ENCODE assay signal across 13 cellular contexts in the genomic region with DNA sequence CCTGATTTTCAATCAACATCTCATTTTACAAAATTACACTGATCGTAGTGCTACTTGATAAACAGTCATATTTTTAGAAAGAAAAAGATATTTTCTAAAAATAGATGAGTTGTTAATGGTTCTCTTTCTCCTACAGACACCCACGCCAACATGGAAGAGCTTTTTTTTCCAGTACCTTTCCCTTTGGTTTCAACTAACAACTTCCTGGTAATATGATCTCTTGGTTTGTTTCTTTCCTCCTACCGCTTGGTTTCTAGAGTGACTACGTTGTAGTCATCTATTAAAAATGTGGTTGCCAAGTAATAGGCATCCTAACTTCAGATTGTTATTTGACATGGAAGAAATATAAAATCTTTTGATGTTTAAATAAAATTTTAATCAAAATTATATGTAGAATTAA.
DNase-seq lines count a peak whose midpoint lies in the region; ATAC-seq and TF ChIP-seq lines count a peak whose summit lies in the region.
"Had no signal": no experiment of that assay in that cellular context is flagged by ENCODE, and none has a peak within 500 bp of the region (broad histone marks: within the 10 kb centered on the region; RNA-seq: fewer than 3 reads in every experiment).

No MANE protein-coding gene starts in this region.

- no peak overlapping the region for H3K4me3 Mint-ChIP-seq in nephron progenitor cell
- H3K4me3 Mint-ChIP-seq in CD8-positive, alpha-beta T cell = no peak overlapping the region
- H3K4me3 Mint-ChIP-seq: activated naive CD4-positive, alpha-beta T cell treated with anti-CD3 and anti-CD28 coated beads, Interleukin-2, amount 50 U/mL, for 24 hours; nephron had no signal

- ATAC-seq in GM18867 (IDR thresholded peaks at IDR 0.05; ENCODE audit: unreplicated experiment) = no peak
- no peak for ATAC-seq in CD8-positive, alpha-beta T cell

- peak; percentile 50 for DNase-seq in DMS153 treated with DMSO at 0.1 percent for 48 hours (lab: John Stamatoyannopoulos, UW; ENCODE audit: unreplicated experiment)
- DNase-seq in NCI-H2029 treated with DMSO at 0.1 percent for 48 hours (lab: John Stamatoyannopoulos, UW) = peak; percentile 55
- peak; percentile 44 for DNase-seq in dermis blood vessel endothelial cell
- no peak for DNase-seq in nephron progenitor cell
- no peak for DNase-seq in SHP77 (lab: John Stamatoyannopoulos, UW)
- DNase-seq in CD8-positive, alpha-beta T cell = no peak
- DNase-seq in mesenteric fat pad (ENCODE audit: low spot score) = no peak
- DNase-seq: activated CD4-positive, alpha-beta T cell treated with anti-CD3 and anti-CD28 coated beads for 1 hour; DND-41; Karpas-422 had no signal

- peak overlapping the region; percentile 34 for H3K27ac Mint-ChIP-seq in nephron progenitor cell
- H3K27ac Mint-ChIP-seq in CD8-positive, alpha-beta T cell = no peak overlapping the region
- H3K27ac Mint-ChIP-seq: activated naive CD4-positive, alpha-beta T cell treated with anti-CD3 and anti-CD28 coated beads, Interleukin-2, amount 50 U/mL, for 24 hours; nephron had no signal

- TF ChIP-seq CTCF in nephron progenitor cell (IDR thresholded peaks at IDR 0.05) = no peak
- TF ChIP-seq CTCF in CD8-positive, alpha-beta T cell (IDR thresholded peaks at IDR 0.05) = no peak

- no peaks in the 10 kb centered on the region for H3K4me1 ChIP-seq in CD8-positive, alpha-beta T cell (ENCODE audit: insufficient read depth, low read length)

- peaks cover 36% of the 10 kb centered on the region for H3K4me1 Mint-ChIP-seq in nephron progenitor cell
- no peaks in the 10 kb centered on the region for H3K4me1 Mint-ChIP-seq in CD8-positive, alpha-beta T cell (ENCODE audit: low read depth)
- H3K4me1 Mint-ChIP-seq: activated naive CD4-positive, alpha-beta T cell treated with anti-CD3 and anti-CD28 coated beads, Interleukin-2, amount 50 U/mL, for 24 hours had no signal

- POLR2A ChIA-PET in CD8-positive, alpha-beta T cell (lab: Charles Lee) = no interaction called here

- no peak overlapping the region for H3K27ac ChIP-seq in CD8-positive, alpha-beta T cell (ENCODE audit: low read depth, low read length)

- CTCF ChIA-PET in CD8-positive, alpha-beta T cell (lab: Charles Lee) = no interaction called here

- H3K36me3 ChIP-seq in CD8-positive, alpha-beta T cell (ENCODE audit: insufficient read depth, low read length) = no peaks in the 10 kb centered on the region

- H3K9me3 Mint-ChIP-seq in nephron progenitor cell = peaks cover 54% of the 10 kb centered on the region
- H3K9me3 Mint-ChIP-seq in CD8-positive, alpha-beta T cell = peaks cover 13% of the 10 kb centered on the region

- intact Hi-C loops in CD8-positive, alpha-beta T cell (cut with DNase I, micrococcal nuclease) = no loop called here

- peaks cover 26% of the 10 kb centered on the region for H3K36me3 Mint-ChIP-seq in nephron progenitor cell (ENCODE audit: low read depth)
- H3K36me3 Mint-ChIP-seq in CD8-positive, alpha-beta T cell = no peaks in the 10 kb centered on the region

- peaks cover 8% of the 10 kb centered on the region for H3K27me3 Mint-ChIP-seq in nephron progenitor cell (ENCODE audit: low read depth, poor library complexity)
- peaks cover 3% of the 10 kb centered on the region for H3K27me3 Mint-ChIP-seq in CD8-positive, alpha-beta T cell (ENCODE audit: low read depth)

- H3K4me3 ChIP-seq in CD8-positive, alpha-beta T cell (ENCODE audit: low read depth, low read length) = no peak overlapping the region

- no peaks in the 10 kb centered on the region for H3K27me3 ChIP-seq in CD8-positive, alpha-beta T cell (ENCODE audit: insufficient read depth, low read length)

- H3K9me3 ChIP-seq in CD8-positive, alpha-beta T cell (ENCODE audit: low read length) = no peaks in the 10 kb centered on the region

Comparison
In these comparisons a context has a peak if more than half of its experiments do, and no peak if none do; other contexts are left out.
1. DNase-seq: peak in DMS153 treated with DMSO at 0.1 percent for 48 hours (single experiment), NCI-H2029 treated with DMSO at 0.1 percent for 48 hours (single experiment) and dermis blood vessel endothelial cell (single experiment); none in nephron progenitor cell (single experiment), SHP77 (0 of 2), CD8-positive, alpha-beta T cell (0 of 7) and mesenteric fat pad (single experiment).